Comparison of ENCODE assay signal across 13 cellular contexts in genomic region chr12:25713264-25713663, GRCh38.
DNase-seq lines count a peak whose midpoint lies in the region; ATAC-seq and TF ChIP-seq lines count a peak whose summit lies in the region.
"Had no signal": no experiment of that assay in that cellular context is flagged by ENCODE, and none has a peak within 500 bp of the region (broad histone marks: within the 10 kb centered on the region; RNA-seq: fewer than 3 reads in every experiment).

No MANE protein-coding gene starts in this region.

- DNase-seq in GM10248 (ENCODE audit: extremely low spot score) (peak; percentile 45), GM19238 (ENCODE audit: insufficient read length, low spot score) (peak; percentile 11), NCI-H128 (lab: John Stamatoyannopoulos, UW; ENCODE audit: unreplicated experiment) (no peak), NCI-H1105 (lab: John Stamatoyannopoulos, UW) (no peak), foreskin fibroblast (no peak), Peyer's patch (no peak)
- DNase-seq: brain microvascular endothelial cell, esophagus squamous epithelium, NCI-H1092, spleen, T1000 had no signal

- H3K27ac ChIP-seq in Peyer's patch = no peak overlapping the region
- H3K27ac ChIP-seq: brain microvascular endothelial cell, esophagus squamous epithelium, spleen had no signal

- H3K36me3 ChIP-seq in Peyer's patch = no peaks in the 10 kb centered on the region
- H3K36me3 ChIP-seq: brain microvascular endothelial cell, esophagus squamous epithelium, spleen had no signal

- no peaks in the 10 kb centered on the region for H3K27me3 ChIP-seq in Peyer's patch
- H3K27me3 ChIP-seq: brain microvascular endothelial cell, esophagus squamous epithelium, spleen had no signal

- no peaks in the 10 kb centered on the region for H3K4me1 ChIP-seq in Peyer's patch
- H3K4me1 ChIP-seq: esophagus squamous epithelium, spleen had no signal

- CTCF ChIA-PET in GM10248 (lab: Yijun Ruan, JAX) = interaction anchor here (1.2 to 1.5 kb wide), 3 partner anchors 15 to 34 kb away, joined by 3 to 4 read pairs (median 3); no protein-coding TSS in a partner anchor

- H3K4me3 ChIP-seq in foreskin fibroblast (ENCODE audit: low read depth in 1 of 2, low read length in 2 of 2) (no peak overlapping the region), Peyer's patch (no peak overlapping the region)
- H3K4me3 ChIP-seq: esophagus squamous epithelium, spleen had no signal

- TF ChIP-seq CTCF in GM10248 (IDR thresholded peaks at IDR 0.05; ENCODE audit: control extremely low read depth, extremely low read depth, low read depth, missing control alignments) (no peak), foreskin fibroblast (IDR thresholded peaks at IDR 0.05; ENCODE audit: low read depth, low read length) (no peak), Peyer's patch (IDR thresholded peaks at IDR 0.05) (no peak)

- POLR2A ChIA-PET in GM10248 (lab: Yijun Ruan, JAX) = no interaction called here

- ATAC-seq in HG02588 (IDR thresholded peaks at IDR 0.05; ENCODE audit: unreplicated experiment) (peak; percentile 98), HG03342 (IDR thresholded peaks at IDR 0.05; ENCODE audit: unreplicated experiment) (peak; percentile 99)

- TF ChIP-seq POLR2A in Peyer's patch (IDR thresholded peaks at IDR 0.05) = no peak

- no peaks in the 10 kb centered on the region for H3K9me3 ChIP-seq in Peyer's patch

Comparison
In these comparisons a context has a peak if more than half of its experiments do, and no peak if none do; other contexts are left out.
1. DNase-seq: peak in GM10248 (single experiment) and GM19238 (single experiment); none in NCI-H128 (single experiment), NCI-H1105 (single experiment), foreskin fibroblast (0 of 2) and Peyer's patch (0 of 3).